In the genomic region with DNA sequence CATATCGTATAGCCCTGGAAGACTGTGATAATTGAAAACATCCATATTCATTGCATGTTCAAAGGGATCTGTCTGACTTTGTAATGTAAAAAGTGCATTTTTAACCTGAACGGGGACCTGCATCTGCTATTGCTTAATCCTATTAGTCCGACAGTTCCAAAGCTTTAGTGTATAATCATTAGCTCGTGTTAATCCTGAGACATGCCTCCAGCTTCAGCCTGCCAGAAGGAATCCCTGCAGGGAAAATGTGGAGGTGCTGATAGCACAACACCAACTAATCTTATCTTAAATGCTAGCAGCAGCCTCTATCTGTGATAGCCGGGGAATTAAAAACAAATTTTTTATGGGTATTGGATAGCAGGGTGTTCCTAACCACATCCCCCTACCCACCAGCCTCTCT, we compare ENCODE assay signal across 30 cellular contexts.
DNase-seq lines count a peak whose midpoint lies in the region; ATAC-seq and TF ChIP-seq lines count a peak whose summit lies in the region.
"Had no signal": no experiment of that assay in that cellular context is flagged by ENCODE, and none has a peak within 500 bp of the region (broad histone marks: within the 10 kb centered on the region; RNA-seq: fewer than 3 reads in every experiment).

No MANE protein-coding gene starts in this region.

- H3K4me3 ChIP-seq in choroid plexus epithelial cell (ENCODE audit: low read depth, low read length) (no peak overlapping the region), retinal pigment epithelial cell (ENCODE audit: low read length) (no peak overlapping the region)
- H3K4me3 ChIP-seq: adrenal gland, GM23338, right atrium auricular region, SJSA1, testis had no signal

- no peak for ATAC-seq in GM21526 (IDR thresholded peaks at IDR 0.05; ENCODE audit: low FRiP score, unreplicated experiment)
- ATAC-seq: activated CD4-positive, CD25-positive, alpha-beta regulatory T cell treated with anti-CD3 and anti-CD28 coated beads, Interleukin-2, amount 50 U/mL, for 24 hours; GM23338; naive thymus-derived CD8-positive, alpha-beta T cell; stimulated activated naive CD8-positive, alpha-beta T cell treated with anti-CD3 and anti-CD28 coated beads, Interleukin-15, Interleukin-2, amounts not matched to agents 100 U/mL and 50 U/mL, for 24 hours had no signal

- TF ChIP-seq CTCF in choroid plexus epithelial cell (conservative IDR thresholded peaks at IDR 0.05; ENCODE audit: low read depth, low read length) (no peak), retinal pigment epithelial cell (conservative IDR thresholded peaks at IDR 0.05; ENCODE audit: low read depth, low read length) (no peak)

- DNase-seq in NCI-H82 (lab: John Stamatoyannopoulos, UW) (peak; percentile 94), choroid plexus epithelial cell (ENCODE audit: low read depth) (peak; percentile 28), left kidney (ENCODE audit: low read depth, low spot score) (peak; percentile 52), retinal pigment epithelial cell (ENCODE audit: low read depth) (peak; percentile 58), T1000 (lab: John Stamatoyannopoulos, UW) (no peak), GF-D8 (lab: John Stamatoyannopoulos, UW) (no peak), SKM-1 treated with dmso at 0.1 percent for 144 hours (lab: John Stamatoyannopoulos, UW; ENCODE audit: unreplicated experiment) (no peak)
- DNase-seq: activated CD4-positive, alpha-beta T cell treated with anti-CD3 and anti-CD28 coated beads, Interleukin-2, amount 50 U/mL, for 4 hours; activated naive CD4-positive, alpha-beta T cell treated with Interleukin-2 at 50 U/mL for 16 hours; adrenal gland; brain microvascular endothelial cell; Caco-2; DMS79; effector CD4-positive, alpha-beta T cell; GDM1; IMR-90; MV-4-11; naive thymus-derived CD8-positive, alpha-beta T cell; NCI-H1436 treated with DMSO at 0.1 percent for 48 hours; NCI-H2081 treated with DMSO at 0.1 percent for 48 hours; NCI-H446; small intestine; stimulated activated naive CD8-positive, alpha-beta T cell treated with anti-CD3 and anti-CD28 coated beads, Interleukin-15, Interleukin-2, amounts not matched to agents 100 U/mL and 50 U/mL, for 24 hours; T-helper 1 cell; testis had no signal

Comparison
In these comparisons a context has a peak if more than half of its experiments do, and no peak if none do; other contexts are left out.
1. DNase-seq: peak in NCI-H82 (single experiment), choroid plexus epithelial cell (single experiment), left kidney (single experiment) and retinal pigment epithelial cell (single experiment); none in T1000 (single experiment), GF-D8 (single experiment) and SKM-1 treated with dmso at 0.1 percent for 144 hours (single experiment).